In genomic region chr15:78242128-78242527, GRCh38 we compare ENCODE assay signal across 10 cellular contexts. TPM values are rescaled to one million over a fixed set of nuclear protein-coding genes. Genes with fewer than 3 reads are reported as not detected.
DNase-seq lines count a peak whose midpoint lies in the region; ATAC-seq and TF ChIP-seq lines count a peak whose summit lies in the region.
"Had no signal": no experiment of that assay in that cellular context is flagged by ENCODE, and none has a peak within 500 bp of the region (broad histone marks: within the 10 kb centered on the region; RNA-seq: fewer than 3 reads in every experiment).

No MANE protein-coding gene starts in this region.

- BruUV-seq in Panc1 (replicated peaks; lab: Mats Ljungman, UMichigan): no TSS peak

- no peak; the same call in 1 of the 2 replicates for ATAC-seq in Panc1

- POLR2A ChIA-PET in Panc1 (lab: Charles Lee): interaction anchor here (0.6 kb wide), 1 partner anchor 131 kb away, joined by 3 read pairs; no protein-coding TSS in a partner anchor

- CTCF ChIA-PET in Panc1 (lab: Charles Lee): interaction anchor here (0.5 to 2.2 kb wide), 4 partner anchors 20 to 134 kb away, joined by 3 to 7 read pairs (median 6); no protein-coding TSS in a partner anchor

- intact Hi-C loops in cardiac septum (cut with DNase I): loop anchor here (5.0 kb wide), 2 partner anchors 45 to 285 kb away; no protein-coding TSS in a partner anchor
- intact Hi-C loops in Panc1 (cut with micrococcal nuclease; ENCODE audit: unreplicated experiment): loop anchor here (5.0 kb wide), 1 partner anchor 110 kb away; the partner anchor contains the start of gene CIB2
- intact Hi-C loops in esophagus squamous epithelium (cut with DNase I): loop anchor here (5.0 kb wide), 1 partner anchor 130 kb away; no protein-coding TSS in a partner anchor
- intact Hi-C loops in uterus (cut with DNase I; ENCODE audit: low total_unique reads): loop anchor here (5.0 kb wide), 1 partner anchor 130 kb away; no protein-coding TSS in a partner anchor

- no peaks in the 10 kb centered on the region for H3K4me1 ChIP-seq in cardiac muscle cell (ENCODE audit: low read depth)
- H3K4me1 ChIP-seq in Panc1 (ENCODE audit: control insufficient read depth, insufficient read depth, low read length): no peaks in the 10 kb centered on the region
- H3K4me1 ChIP-seq in esophagus squamous epithelium: peaks cover 0 to 16% (median 3%) of the 10 kb centered on the region in 3 donors
- no peaks in the 10 kb centered on the region for H3K4me1 ChIP-seq in uterus

- in situ Hi-C loops in Panc1 (cut with HindIII; ENCODE audit: low pct_unique_long_range_greater_than_20kb, low sequenced_read_pairs): no loop called here

- H3K36me3 ChIP-seq in cardiac muscle cell (no peaks in the 10 kb centered on the region), Panc1 (ENCODE audit: control insufficient read depth, insufficient read depth, low read length) (no peaks in the 10 kb centered on the region), esophagus squamous epithelium (no peaks in the 10 kb centered on the region), uterus (no peaks in the 10 kb centered on the region)

- DNase-seq in cardiac muscle cell (ENCODE audit: low read depth in 1 of 2, low spot score in 1 of 2): peak; percentile 26 to 31
- DNase-seq in cardiac septum (ENCODE audit: low spot score): no peak
- no peak for DNase-seq in Panc1 (ENCODE audit: low read depth, low spot score)
- DNase-seq in esophagus squamous epithelium (lab: John Stamatoyannopoulos, UW): no peak
- peak; percentile 54 for DNase-seq in superior temporal gyrus (ENCODE audit: extremely low spot score)
- no peak for DNase-seq in cortex of kidney (lab: John Stamatoyannopoulos, UW)
- no peak for DNase-seq in uterus
- no peak for DNase-seq in activated T-cell treated with anti-CD3 and anti-CD28 coated beads for 4 hours

- H3K27me3 ChIP-seq in cardiac muscle cell (no peaks in the 10 kb centered on the region), Panc1 (ENCODE audit: control insufficient read depth, insufficient read depth, low read length) (no peaks in the 10 kb centered on the region), esophagus squamous epithelium (peaks cover 0 to 9% (median 0%) of the 10 kb centered on the region in 4 donors), uterus (no peaks in the 10 kb centered on the region)

- H3K4me3 ChIP-seq in cardiac muscle cell (no peak overlapping the region), Panc1 (ENCODE audit: low read depth in 2 of 2, low read length in 2 of 2) (no peak overlapping the region), esophagus squamous epithelium (no peak overlapping the region), uterus (no peak overlapping the region)

- H3K9me3 ChIP-seq in cardiac muscle cell (ENCODE audit: low read depth) (no peaks in the 10 kb centered on the region), Panc1 (ENCODE audit: control insufficient read depth, insufficient read depth, low read depth, low read length) (no peaks in the 10 kb centered on the region), esophagus squamous epithelium (no peaks in the 10 kb centered on the region), uterus (no peaks in the 10 kb centered on the region)

- TF ChIP-seq CTCF in cardiac muscle cell (IDR thresholded peaks at IDR 0.05; ENCODE audit: low read depth, low read length): peak; percentile 57
- TF ChIP-seq CTCF in Panc1 (IDR thresholded peaks at IDR 0.05): peak; percentile 70; the same call in 1 of the 2 replicates
- peak in 4 of 6 experiments; percentile 10 to 44 (median 14) for TF ChIP-seq CTCF in esophagus squamous epithelium (IDR thresholded peaks at IDR 0.05)
- no peak for TF ChIP-seq CTCF in uterus (IDR thresholded peaks at IDR 0.05)

- WGBS in esophagus squamous epithelium, 2 donors: 62 to 76% methylated on average over 4 to 5 of the region's 5 CpGs

- no peak for TF ChIP-seq POLR2A in esophagus squamous epithelium (IDR thresholded peaks at IDR 0.05)
- no peak for TF ChIP-seq POLR2A in uterus (IDR thresholded peaks at IDR 0.05)

- no peak overlapping the region for H3K27ac ChIP-seq in cardiac muscle cell
- no peak overlapping the region for H3K27ac ChIP-seq in Panc1 (ENCODE audit: low read length)
- no peak overlapping the region for H3K27ac ChIP-seq in esophagus squamous epithelium
- H3K27ac ChIP-seq in uterus: no peak overlapping the region

RNA-seq across cellular contexts. Expression of gene ACSBG1, which starts 7.8 kb away (rescaled TPM):
- 0.24 and 1.6 TPM in 2 replicates for total RNA-seq in cardiac muscle cell
- 0.12 and 0.13 TPM in 2 replicates for polyA plus RNA-seq in cardiac muscle cell
- total RNA-seq in cardiac septum: not detected
- total RNA-seq in Panc1 (2021; ENCODE audit: unreplicated experiment): 0.31 TPM
- polyA plus RNA-seq in Panc1 (2012; ENCODE audit: insufficient read length): 0.21 TPM
- under 1 TPM in 2 of 4 donors, not detected in 2; 0.09 to 0.31 TPM for total RNA-seq in esophagus squamous epithelium
- 1 to 10 TPM in 1 of 4 donors, not detected in 3; 3.5 TPM for total RNA-seq in uterus
- total RNA-seq: activated CD8-positive, alpha-beta memory T cell treated with anti-CD3 and anti-CD28 coated beads for 36 hours had no signal
- polyA plus RNA-seq: IgD-negative memory B cell had no signal

RNA-seq across cellular contexts. Expression of gene DNAJA4, which starts 22.2 kb away (rescaled TPM):
- total RNA-seq in cardiac muscle cell: 1.4 and 3.2 TPM in 2 replicates
- 3.4 and 4.9 TPM in 2 replicates for polyA plus RNA-seq in cardiac muscle cell
- total RNA-seq in cardiac septum: 150 TPM
- total RNA-seq in Panc1 (2021; ENCODE audit: unreplicated experiment): 11.1 TPM
- polyA plus RNA-seq in Panc1 (2012; ENCODE audit: insufficient read length): 13.0 TPM
- total RNA-seq in esophagus squamous epithelium: 10 to 100 TPM in 3 of 4 donors, 1 to 10 TPM in 1; 7.9 to 24.0 (median 15.7) TPM
- 10 to 100 TPM in 3 of 4 donors, 1 to 10 TPM in 1; 2.6 to 16.8 (median 14.6) TPM for total RNA-seq in uterus

RNA-seq across cellular contexts. Expression of gene SKIC8, which starts 57.3 kb away (rescaled TPM):
- total RNA-seq in cardiac muscle cell (61.5 and 71.9 TPM in 2 replicates), cardiac septum (33.3 TPM), Panc1 (2021; ENCODE audit: unreplicated experiment) (66.3 TPM), esophagus squamous epithelium (10 to 100 TPM; 38.7 to 59.6 (median 56.9) TPM), uterus (10 to 100 TPM; 29.4 to 85.0 (median 62.9) TPM)
- 80.8 and 113 TPM in 2 replicates for polyA plus RNA-seq in cardiac muscle cell
- 62.4 TPM for polyA plus RNA-seq in Panc1 (2012; ENCODE audit: insufficient read length)

Comparison
In these comparisons a context has a peak if more than half of its experiments do, and no peak if none do; other contexts are left out.
1. DNase-seq: peak in cardiac muscle cell (2 of 2) and superior temporal gyrus (single experiment); none in cardiac septum (single experiment), Panc1 (single experiment), esophagus squamous epithelium (single experiment), cortex of kidney (single experiment), uterus (0 of 2) and activated T-cell treated with anti-CD3 and anti-CD28 coated beads for 4 hours (single experiment).
2. CTCF ChIP-seq: peak in cardiac muscle cell (single experiment), Panc1 (single experiment) and esophagus squamous epithelium (4 of 6); none in uterus (0 of 4).